8 cellular contexts compared by ENCODE assay signal in genomic region chr21:36135391-36136094, GRCh38. TPM values are rescaled to one million over a fixed set of nuclear protein-coding genes. Genes with fewer than 3 reads are reported as not detected.
A peak's percentile ranks its signal among the peaks of the same experiment; 100 is the strongest.
DNase-seq lines count a peak whose midpoint lies in the region; ATAC-seq and TF ChIP-seq lines count a peak whose summit lies in the region.

No MANE protein-coding gene starts in this region.

- peak; percentile 63 for DNase-seq in DND-41
- DNase-seq in Jurkat, Clone E6-1 (ENCODE audit: low read depth, low spot score), result peak; percentile 33
- peak; percentile 90 for DNase-seq in SK-MEL-5 (ENCODE audit: low read depth, low spot score)
- DNase-seq in globus pallidus (ENCODE audit: low spot score), result peak; percentile 66
- DNase-seq in upper lobe of left lung, result peak; percentile 68 to 91

- H3K27me3 Mint-ChIP-seq in activated naive CD8-positive, alpha-beta T cell, result no peaks in the 10 kb centered on the region

- H3K4me2 ChIP-seq in DND-41 (ENCODE audit: insufficient read depth, low read length), result peak overlapping the region; percentile 82

- H2AFZ ChIP-seq in DND-41 (ENCODE audit: low read depth, low read length) (peak overlapping the region; percentile 85), neuron (ENCODE audit: low read depth, low read length) (peak overlapping the region; percentile 79)

- TF ChIP-seq CTCF in DND-41 (IDR thresholded peaks at IDR 0.05; ENCODE audit: borderline replicate concordance, extremely low read depth, low read length, poor library complexity, severe bottlenecking) (no peak), upper lobe of left lung (IDR thresholded peaks at IDR 0.05) (no peak)

- H3K4me3 Mint-ChIP-seq in activated naive CD8-positive, alpha-beta T cell, result peak overlapping the region; percentile 91

- H3K36me3 Mint-ChIP-seq in activated naive CD8-positive, alpha-beta T cell, result no peaks in the 10 kb centered on the region

- no peaks in the 10 kb centered on the region for H3K79me2 ChIP-seq in DND-41 (ENCODE audit: insufficient read depth, low read length)

- WGBS in upper lobe of left lung, 2 donors, result 0 to 1% methylated on average over 25 to 47 of the region's 60 CpGs

- H3K4me1 ChIP-seq in DND-41 (ENCODE audit: insufficient read depth, low read length) (peaks cover 25% of the 10 kb centered on the region), neuron (ENCODE audit: insufficient read depth, low read length) (peaks cover 5% of the 10 kb centered on the region), upper lobe of left lung (peaks cover 9 to 28% (median 20%) of the 10 kb centered on the region in 4 donors)

- peak in 3 of 4 donors; percentile 44 to 58 (median 54) for TF ChIP-seq POLR2A in upper lobe of left lung (IDR thresholded peaks at IDR 0.05)

- in situ Hi-C loops in SK-MEL-5 (cut with HindIII; ENCODE audit: low pct_unique_long_range_greater_than_20kb, low sequenced_read_pairs), result no loop called here

- H3K4me3 ChIP-seq in DND-41 (ENCODE audit: low read depth in 1 of 2, low read length in 2 of 2) (peak overlapping the region; percentile 31 to 63; a peak in 3 of 4 replicates), neuron (ENCODE audit: low read length) (peak overlapping the region; percentile 53), upper lobe of left lung (peak overlapping the region; percentile 65 to 86 (median 70))
- peak overlapping the region; percentile 58 for H3K4me3 ChIP-seq in Jurkat, Clone E6-1 (ENCODE audit: low read length)

- ATAC-seq in DND-41 (ENCODE audit: insufficient read depth, low read depth) (peak; percentile 88), upper lobe of left lung (ENCODE audit: low FRiP score in 2 of 2) (peak; percentile 84 to 92), HG03097 (IDR thresholded peaks at IDR 0.05; ENCODE audit: low FRiP score, unreplicated experiment) (no peak)

- no peaks in the 10 kb centered on the region for H3K9me3 ChIP-seq in DND-41 (ENCODE audit: insufficient read depth, low read length, severe bottlenecking)
- H3K9me3 ChIP-seq in neuron (ENCODE audit: low read length), result no peaks in the 10 kb centered on the region
- H3K9me3 ChIP-seq in upper lobe of left lung, result no peaks in the 10 kb centered on the region

- H3K27ac Mint-ChIP-seq in activated naive CD8-positive, alpha-beta T cell, result peak overlapping the region; percentile 77

- peak overlapping the region; percentile 64 for H3K9ac ChIP-seq in DND-41 (ENCODE audit: low read depth, low read length)

- H3K27me3 ChIP-seq in DND-41 (ENCODE audit: insufficient read depth, low read length, poor library complexity), result peaks cover 4% of the 10 kb centered on the region
- H3K27me3 ChIP-seq in neuron (ENCODE audit: insufficient read depth, low read length), result peaks cover 56% of the 10 kb centered on the region
- H3K27me3 ChIP-seq in upper lobe of left lung, result peaks cover 0 to 5% (median 0%) of the 10 kb centered on the region in 4 donors

- peaks cover 28% of the 10 kb centered on the region for H3K4me1 Mint-ChIP-seq in activated naive CD8-positive, alpha-beta T cell (ENCODE audit: low read depth)

- no peak for TF ChIP-seq EP300 in upper lobe of left lung (IDR thresholded peaks at IDR 0.05)

- no peaks in the 10 kb centered on the region for H3K9me3 Mint-ChIP-seq in activated naive CD8-positive, alpha-beta T cell (ENCODE audit: low read depth)

- H3K36me3 ChIP-seq in DND-41 (ENCODE audit: insufficient read depth, low read length), result no peaks in the 10 kb centered on the region
- no peaks in the 10 kb centered on the region for H3K36me3 ChIP-seq in neuron (ENCODE audit: insufficient read depth, low read length)
- H3K36me3 ChIP-seq in upper lobe of left lung, result no peaks in the 10 kb centered on the region

- H4K20me1 ChIP-seq in DND-41 (ENCODE audit: insufficient read depth, low read length), result no peaks in the 10 kb centered on the region

- peak overlapping the region; percentile 74 for H3K27ac ChIP-seq in DND-41 (ENCODE audit: low read length)
- H3K27ac ChIP-seq in upper lobe of left lung, result peak overlapping the region; percentile 76 to 87 (median 80)

RNA-seq across cellular contexts. Expression of gene CBR3, which starts 0.7 kb away (rescaled TPM):
- polyA plus RNA-seq in Jurkat, Clone E6-1 (2012; ENCODE audit: insufficient read depth, insufficient read length), result 1.6 TPM
- 18.5 and 23.1 TPM in 2 replicates for total RNA-seq in SK-MEL-5 (2014; rRNA removed; shearing (Covaris generic))
- 18.4 and 27.6 TPM in 2 replicates for polyA plus RNA-seq in SK-MEL-5 (2015; cell fraction: cytosol; rRNA removed)
- 4.3 and 13.6 TPM in 2 replicates for polyA plus RNA-seq in SK-MEL-5 (2015; cell fraction: nucleus; rRNA removed)
- 1 to 10 TPM; 3.8 to 8.4 (median 6.2) TPM for total RNA-seq in upper lobe of left lung

RNA-seq across cellular contexts. Expression of gene DOP1B, which starts 21.1 kb away (rescaled TPM):
- polyA plus RNA-seq in Jurkat, Clone E6-1 (2012; ENCODE audit: insufficient read depth, insufficient read length), result 9.6 TPM
- total RNA-seq in SK-MEL-5 (2014; rRNA removed; shearing (Covaris generic)), result 3.7 and 7.7 TPM in 2 replicates
- 12.6 and 17.7 TPM in 2 replicates for polyA plus RNA-seq in SK-MEL-5 (2015; cell fraction: cytosol; rRNA removed)
- 8.2 and 15.1 TPM in 2 replicates for polyA plus RNA-seq in SK-MEL-5 (2015; cell fraction: nucleus; rRNA removed)
- 10 to 100 TPM; 13.7 to 78.6 (median 23.0) TPM for total RNA-seq in upper lobe of left lung

Comparison
In these comparisons a context has a peak if more than half of its experiments do, and no peak if none do; other contexts are left out.
1. DNase-seq: peak in every context shown above with its lines; median percentile 90 in SK-MEL-5; 80 in upper lobe of left lung; 66 in globus pallidus; 63 in DND-41; 33 in Jurkat, Clone E6-1.